ENCODE assay signal across 1 cellular context in the genomic region with DNA sequence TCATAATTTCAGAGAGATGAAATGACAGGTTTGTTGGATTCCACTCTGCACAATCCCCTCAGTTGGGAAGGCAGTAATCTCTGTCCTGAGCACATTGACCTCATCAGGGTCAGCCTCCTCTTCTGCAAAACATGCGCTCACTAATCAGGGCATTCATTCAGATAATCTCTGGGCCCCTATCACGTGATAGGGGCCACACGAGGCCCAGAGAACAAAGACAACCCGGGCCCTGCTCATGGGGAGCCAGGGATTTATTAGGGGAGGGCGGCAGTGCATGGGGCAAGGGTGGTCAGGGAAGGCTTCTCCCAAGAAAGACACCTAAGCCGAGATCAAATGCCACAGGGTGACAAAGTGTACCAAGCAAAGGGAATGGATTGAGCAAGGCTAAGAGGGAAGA.
TF ChIP-seq lines count a peak whose summit lies in the region.

No MANE protein-coding gene starts in this region.

TF ChIP-seq in WTC11, 78 proteins besides CTCF, POLR2A, EP300 and RAD21 (continued from another document):
- TF ChIP-seq, protein P1, sequence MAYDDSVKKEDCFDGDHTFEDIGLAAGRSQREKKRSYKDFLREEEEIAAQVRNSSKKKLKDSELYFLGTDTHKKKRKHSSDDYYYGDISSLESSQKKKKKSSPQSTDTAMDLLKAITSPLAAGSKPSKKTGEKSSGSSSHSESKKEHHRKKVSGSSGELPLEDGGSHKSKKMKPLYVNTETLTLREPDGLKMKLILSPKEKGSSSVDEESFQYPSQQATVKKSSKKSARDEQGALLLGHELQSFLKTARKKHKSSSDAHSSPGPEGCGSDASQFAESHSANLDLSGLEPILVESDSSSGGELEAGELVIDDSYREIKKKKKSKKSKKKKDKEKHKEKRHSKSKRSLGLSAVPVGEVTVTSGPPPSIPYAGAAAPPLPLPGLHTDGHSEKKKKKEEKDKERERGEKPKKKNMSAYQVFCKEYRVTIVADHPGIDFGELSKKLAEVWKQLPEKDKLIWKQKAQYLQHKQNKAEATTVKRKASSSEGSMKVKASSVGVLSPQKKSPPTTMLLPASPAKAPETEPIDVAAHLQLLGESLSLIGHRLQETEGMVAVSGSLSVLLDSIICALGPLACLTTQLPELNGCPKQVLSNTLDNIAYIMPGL (CRISPR knock-in tag; IDR thresholded peaks at IDR 0.05) = no peak
- TF ChIP-seq SP1 (CRISPR knock-in tag; conservative IDR thresholded peaks at IDR 0.05) (no peak), FOXJ3 (CRISPR knock-in tag; IDR thresholded peaks at IDR 0.05; ENCODE audit: borderline replicate concordance) (no peak), NFYB (CRISPR knock-in tag; conservative IDR thresholded peaks at IDR 0.05; ENCODE audit: low read depth) (no peak)
- TF ChIP-seq, protein P2, sequence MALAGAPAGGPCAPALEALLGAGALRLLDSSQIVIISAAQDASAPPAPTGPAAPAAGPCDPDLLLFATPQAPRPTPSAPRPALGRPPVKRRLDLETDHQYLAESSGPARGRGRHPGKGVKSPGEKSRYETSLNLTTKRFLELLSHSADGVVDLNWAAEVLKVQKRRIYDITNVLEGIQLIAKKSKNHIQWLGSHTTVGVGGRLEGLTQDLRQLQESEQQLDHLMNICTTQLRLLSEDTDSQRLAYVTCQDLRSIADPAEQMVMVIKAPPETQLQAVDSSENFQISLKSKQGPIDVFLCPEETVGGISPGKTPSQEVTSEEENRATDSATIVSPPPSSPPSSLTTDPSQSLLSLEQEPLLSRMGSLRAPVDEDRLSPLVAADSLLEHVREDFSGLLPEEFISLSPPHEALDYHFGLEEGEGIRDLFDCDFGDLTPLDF (CRISPR knock-in tag; IDR thresholded peaks at IDR 0.05) = no peak
- TF ChIP-seq, protein P3, sequence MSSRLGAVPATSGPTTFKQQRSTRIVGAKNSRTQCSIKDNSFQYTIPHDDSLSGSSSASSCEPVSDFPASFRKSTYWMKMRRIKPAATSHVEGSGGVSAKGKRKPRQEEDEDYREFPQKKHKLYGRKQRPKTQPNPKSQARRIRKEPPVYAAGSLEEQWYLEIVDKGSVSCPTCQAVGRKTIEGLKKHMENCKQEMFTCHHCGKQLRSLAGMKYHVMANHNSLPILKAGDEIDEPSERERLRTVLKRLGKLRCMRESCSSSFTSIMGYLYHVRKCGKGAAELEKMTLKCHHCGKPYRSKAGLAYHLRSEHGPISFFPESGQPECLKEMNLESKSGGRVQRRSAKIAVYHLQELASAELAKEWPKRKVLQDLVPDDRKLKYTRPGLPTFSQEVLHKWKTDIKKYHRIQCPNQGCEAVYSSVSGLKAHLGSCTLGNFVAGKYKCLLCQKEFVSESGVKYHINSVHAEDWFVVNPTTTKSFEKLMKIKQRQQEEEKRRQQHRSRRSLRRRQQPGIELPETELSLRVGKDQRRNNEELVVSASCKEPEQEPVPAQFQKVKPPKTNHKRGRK (CRISPR knock-in tag; IDR thresholded peaks at IDR 0.05; ENCODE audit: borderline replicate concordance) = no peak
TF ChIP-seq in WTC11: peak in this region for 0.
